In the genomic region with DNA sequence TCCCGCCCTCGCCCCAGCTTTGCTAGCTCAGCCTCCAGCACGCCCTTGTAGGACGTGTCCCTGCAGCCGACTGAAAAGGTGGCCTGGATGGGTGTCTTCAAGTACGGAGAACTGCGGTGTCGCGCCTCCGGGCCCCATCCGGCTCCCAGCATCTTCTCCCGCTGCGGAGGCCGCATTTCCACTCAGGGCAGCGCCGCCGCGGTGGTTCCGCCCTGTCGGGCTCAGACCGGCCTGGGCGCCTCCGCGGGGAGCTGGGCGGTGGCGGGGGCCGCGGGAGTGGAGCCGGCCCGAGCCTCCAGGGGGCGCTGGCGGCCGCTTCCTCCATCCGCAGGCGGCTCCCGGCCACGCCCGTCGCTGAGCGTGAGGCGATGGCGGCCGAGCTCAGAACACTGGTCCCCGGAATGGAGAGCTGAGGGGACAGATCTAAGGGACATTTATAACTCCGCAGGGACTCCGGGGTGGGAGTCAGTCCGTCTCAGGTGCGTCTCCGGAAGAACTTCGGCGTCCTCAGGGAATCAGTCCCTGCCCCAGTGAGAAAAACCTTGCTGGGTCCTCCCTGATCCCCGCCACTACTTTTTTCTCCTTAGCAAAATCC, we compare ENCODE assay signal across 8 cellular contexts. TPM values are rescaled to one million over a fixed set of nuclear protein-coding genes. Genes with fewer than 3 reads are reported as not detected.
DNase-seq lines count a peak whose midpoint lies in the region; ATAC-seq and TF ChIP-seq lines count a peak whose summit lies in the region.

No MANE protein-coding gene starts in this region.

- peaks cover 12% of the 10 kb centered on the region for H3K9me3 ChIP-seq in endodermal cell (ENCODE audit: control insufficient read depth, low read length)

- H3K36me3 ChIP-seq in endodermal cell (ENCODE audit: control insufficient read depth, insufficient read depth, low read length), result no peaks in the 10 kb centered on the region

- H3K9me3 Mint-ChIP-seq in activated CD8-positive, alpha-beta T cell treated with anti-CD3 and anti-CD28 coated beads, Interleukin-2, amount 10 ng/mL, durations not matched to agents 7 days and 5 days (ENCODE audit: insufficient read depth), result peaks cover 3% of the 10 kb centered on the region
- H3K9me3 Mint-ChIP-seq in endodermal cell, result peaks cover 33% of the 10 kb centered on the region

- no peak overlapping the region for H3K27ac ChIP-seq in endodermal cell (ENCODE audit: low read depth, low read length)

- CTCF ChIA-PET in activated CD8-positive, alpha-beta T cell treated with anti-CD3 and anti-CD28 coated beads, Interleukin-2, amount 10 ng/mL, durations not matched to agents 7 days and 5 days (lab: Charles Lee), result interaction anchor here (0.5 to 3.5 kb wide), 57 partner anchors 8 to 441 kb away, joined by 3 to 22 read pairs (median 4); a partner anchor contains a TSS

- peak; percentile 71 for ATAC-seq in HG02973 (IDR thresholded peaks at IDR 0.05; ENCODE audit: unreplicated experiment)
- peak; percentile 100 for ATAC-seq in activated CD8-positive, alpha-beta T cell treated with anti-CD3 and anti-CD28 coated beads, Interleukin-2, amount 10 ng/mL, durations not matched to agents 7 days and 5 days

- in situ Hi-C loops in GM13976 (cut with MboI; ENCODE audit: low sequenced_read_pairs, unreplicated experiment), result no loop called here

- H3K27ac Mint-ChIP-seq in activated CD8-positive, alpha-beta T cell treated with anti-CD3 and anti-CD28 coated beads, Interleukin-2, amount 10 ng/mL, durations not matched to agents 7 days and 5 days, result peak overlapping the region; percentile 25
- no peak overlapping the region for H3K27ac Mint-ChIP-seq in endodermal cell

- TF ChIP-seq CTCF in GM13976 (IDR thresholded peaks at IDR 0.05; ENCODE audit: borderline replicate concordance, control extremely low read depth, extremely low read depth, insufficient read depth, missing control alignments) (peak; percentile 71), endodermal cell (conservative IDR thresholded peaks at IDR 0.05) (peak; percentile 96)

- no peaks in the 10 kb centered on the region for H3K27me3 ChIP-seq in endodermal cell (ENCODE audit: control insufficient read depth, insufficient read depth, low read length, poor library complexity, severe bottlenecking)

- H3K4me3 ChIP-seq in endodermal cell (ENCODE audit: low read length), result no peak overlapping the region

- peaks cover 11% of the 10 kb centered on the region for H3K4me1 Mint-ChIP-seq in activated CD8-positive, alpha-beta T cell treated with anti-CD3 and anti-CD28 coated beads, Interleukin-2, amount 10 ng/mL, durations not matched to agents 7 days and 5 days (ENCODE audit: low read depth)
- no peaks in the 10 kb centered on the region for H3K4me1 Mint-ChIP-seq in endodermal cell

- WGBS in endodermal cell (ENCODE audit: insufficient coverage in 1 of 2, insufficient read length in 1 of 2), 2 experiments, result 52 to 67% methylated on average over 33 to 52 of the region's 52 CpGs

- peak; percentile 92 for DNase-seq in 8988T
- peak; percentile 93 for DNase-seq in GM13976 (ENCODE audit: low spot score)
- DNase-seq in NCI-H2227 treated with DMSO at 0.1 percent for 48 hours (lab: John Stamatoyannopoulos, UW), result peak; percentile 80
- DNase-seq in activated CD8-positive, alpha-beta T cell treated with anti-CD3 and anti-CD28 coated beads, Interleukin-2, amount 10 ng/mL, durations not matched to agents 7 days and 5 days, result peak; percentile 84
- DNase-seq in endodermal cell, result peak; percentile 94
- peak; percentile 72 for DNase-seq in midbrain (lab: John Stamatoyannopoulos, UW)
- peak; percentile 36 to 65 for DNase-seq in stimulated activated CD8-positive, alpha-beta memory T cell treated with anti-CD3 and anti-CD28 coated beads, Interleukin-4, amount 100 ng/mL, for 1 hour (ENCODE audit: low read depth in 2 of 2, low spot score in 1 of 2)

- no peaks in the 10 kb centered on the region for H3K4me1 ChIP-seq in endodermal cell (ENCODE audit: control insufficient read depth, insufficient read depth, low read length)

- H3K4me3 Mint-ChIP-seq in activated CD8-positive, alpha-beta T cell treated with anti-CD3 and anti-CD28 coated beads, Interleukin-2, amount 10 ng/mL, durations not matched to agents 7 days and 5 days, result peak overlapping the region; percentile 62
- peak overlapping the region; percentile 44 for H3K4me3 Mint-ChIP-seq in endodermal cell

- POLR2A ChIA-PET in activated CD8-positive, alpha-beta T cell treated with anti-CD3 and anti-CD28 coated beads, Interleukin-2, amount 10 ng/mL, durations not matched to agents 7 days and 5 days (lab: Charles Lee), result interaction anchor here (0.9 to 1.2 kb wide), 4 partner anchors 10 to 211 kb away, joined by 3 to 6 read pairs (median 4); a partner anchor contains a TSS

- H3K27me3 Mint-ChIP-seq in activated CD8-positive, alpha-beta T cell treated with anti-CD3 and anti-CD28 coated beads, Interleukin-2, amount 10 ng/mL, durations not matched to agents 7 days and 5 days (ENCODE audit: low read depth), result peaks cover 13% of the 10 kb centered on the region
- H3K27me3 Mint-ChIP-seq in endodermal cell (ENCODE audit: insufficient read depth), result peaks cover 7% of the 10 kb centered on the region

- H3K9ac ChIP-seq in endodermal cell (ENCODE audit: extremely low read depth, low read length, poor library complexity, severe bottlenecking), result no peak overlapping the region

- no peaks in the 10 kb centered on the region for H3K36me3 Mint-ChIP-seq in activated CD8-positive, alpha-beta T cell treated with anti-CD3 and anti-CD28 coated beads, Interleukin-2, amount 10 ng/mL, durations not matched to agents 7 days and 5 days (ENCODE audit: low read depth)
- peaks cover 3% of the 10 kb centered on the region for H3K36me3 Mint-ChIP-seq in endodermal cell (ENCODE audit: low read depth)

RNA-seq across cellular contexts. Expression of a gene that starts 13.6 kb away (rescaled TPM):
- under 1 TPM in 1 of 2 experiments, not detected in 1; 0.13 TPM for total RNA-seq in activated CD8-positive, alpha-beta T cell treated with anti-CD3 and anti-CD28 coated beads, Interleukin-2, amount 10 ng/mL, durations not matched to agents 7 days and 5 days
- not detected for total RNA-seq in endodermal cell
- polyA plus RNA-seq in endodermal cell (2013, experiment 1 of 2), result not detected
- polyA plus RNA-seq in endodermal cell (2013, experiment 2 of 2), result not detected

RNA-seq across cellular contexts. Expression of a gene that starts 25.2 kb away (rescaled TPM):
- total RNA-seq in activated CD8-positive, alpha-beta T cell treated with anti-CD3 and anti-CD28 coated beads, Interleukin-2, amount 10 ng/mL, durations not matched to agents 7 days and 5 days, result 10 to 100 TPM; 35.2 to 39.3 TPM
- total RNA-seq in endodermal cell, result 10 to 100 TPM; 37.3 to 48.4 TPM
- 21.2 TPM for polyA plus RNA-seq in endodermal cell (2013, experiment 1 of 2)
- polyA plus RNA-seq in endodermal cell (2013, experiment 2 of 2), result 24.4 TPM

RNA-seq across cellular contexts. Expression of a gene that starts 39.6 kb away (rescaled TPM):
- 10 to 100 TPM; 21.0 to 21.8 TPM for total RNA-seq in activated CD8-positive, alpha-beta T cell treated with anti-CD3 and anti-CD28 coated beads, Interleukin-2, amount 10 ng/mL, durations not matched to agents 7 days and 5 days
- 10 to 100 TPM; 15.1 to 23.0 TPM for total RNA-seq in endodermal cell
- polyA plus RNA-seq in endodermal cell (2013, experiment 1 of 2), result 13.1 TPM
- polyA plus RNA-seq in endodermal cell (2013, experiment 2 of 2), result 10.7 TPM

RNA-seq across cellular contexts. Expression of a gene that starts 39.7 kb away (rescaled TPM):
- total RNA-seq in activated CD8-positive, alpha-beta T cell treated with anti-CD3 and anti-CD28 coated beads, Interleukin-2, amount 10 ng/mL, durations not matched to agents 7 days and 5 days, result 10 to 100 TPM; 16.1 to 17.7 TPM
- total RNA-seq in endodermal cell, result 10 to 100 TPM; 15.9 to 16.4 TPM
- 14.4 TPM for polyA plus RNA-seq in endodermal cell (2013, experiment 1 of 2)
- polyA plus RNA-seq in endodermal cell (2013, experiment 2 of 2), result 14.7 TPM
